Comparison of ENCODE assay signal across 23 cellular contexts in genomic region chr10:119452396-119452795, GRCh38.
"Had no signal": no experiment of that assay in that cellular context is flagged by ENCODE, and none has a peak within 500 bp of the region (broad histone marks: within the 10 kb centered on the region; RNA-seq: fewer than 3 reads in every experiment).

No MANE protein-coding gene starts in this region.

- H3K4me3 ChIP-seq: colonic mucosa, esophagus squamous epithelium, gastrocnemius medialis, heart right ventricle, left lung, mucosa of descending colon had no signal

- H3K27ac Mint-ChIP-seq: dendritic cell treated with granulocyte-macrophage colony-stimulating factor and Interleukin-4, amounts not matched to agents 40 ng/mL and 50 ng/mL, for 4 days; effector memory CD8-positive, alpha-beta T cell; endodermal cell; mesothelial cell of epicardium had no signal

- H3K4me1 Mint-ChIP-seq: mesothelial cell of epicardium had no signal

- H3K9me3 Mint-ChIP-seq: dendritic cell treated with granulocyte-macrophage colony-stimulating factor and Interleukin-4, amounts not matched to agents 40 ng/mL and 50 ng/mL, for 4 days; effector memory CD8-positive, alpha-beta T cell; endodermal cell; mesothelial cell of epicardium had no signal

- ATAC-seq: effector memory CD8-positive, alpha-beta T cell; esophagus mucosa; gastrocnemius medialis; left cardiac atrium; left lung; left ventricle myocardium superior; mucosa of descending colon had no signal

- H3K27ac ChIP-seq: colonic mucosa, epithelial cell of prostate, esophagus squamous epithelium, gastrocnemius medialis, heart right ventricle, left lung had no signal

- H3K4me3 Mint-ChIP-seq: dendritic cell treated with granulocyte-macrophage colony-stimulating factor and Interleukin-4, amounts not matched to agents 40 ng/mL and 50 ng/mL, for 4 days; effector memory CD8-positive, alpha-beta T cell; endodermal cell; mesothelial cell of epicardium had no signal

- H3K9me3 ChIP-seq: colonic mucosa, esophagus squamous epithelium, gastrocnemius medialis, heart right ventricle, left lung, mucosa of descending colon had no signal

- DNase-seq: colonic mucosa; cortex of kidney; effector CD8-positive, alpha-beta T cell; effector memory CD8-positive, alpha-beta T cell; endodermal cell; erythroblast; esophagus squamous epithelium; foreskin fibroblast; foreskin melanocyte; gastrocnemius medialis; glutamatergic neuron; head of caudate nucleus; heart right ventricle; hippocampal formation; left cardiac atrium; left lung; mesenchymal stem cell; mucosa of descending colon had no signal

- H3K36me3 Mint-ChIP-seq: mesothelial cell of epicardium had no signal

- H3K36me3 ChIP-seq: colonic mucosa, gastrocnemius medialis had no signal

- H3K27me3 Mint-ChIP-seq: dendritic cell treated with granulocyte-macrophage colony-stimulating factor and Interleukin-4, amounts not matched to agents 40 ng/mL and 50 ng/mL, for 4 days; effector memory CD8-positive, alpha-beta T cell had no signal

- H3K4me1 ChIP-seq: colonic mucosa, gastrocnemius medialis, left lung had no signal

- H3K27me3 ChIP-seq: colonic mucosa, esophagus squamous epithelium, gastrocnemius medialis, heart right ventricle, left lung had no signal
